ENCODE assay signal across 10 cellular contexts in genomic region chr6:14997507-14997906, GRCh38.
"Had no signal": no experiment of that assay in that cellular context is flagged by ENCODE, and none has a peak within 500 bp of the region (broad histone marks: within the 10 kb centered on the region; RNA-seq: fewer than 3 reads in every experiment).

No MANE protein-coding gene starts in this region.

- FAIRE-seq: H54, HTR-8/SVneo had no signal

- H3K4me2 ChIP-seq: KMS-11 had no signal

- H3K4me3 Mint-ChIP-seq: H9 had no signal

- DNase-seq: GM23248, GOT3, H9, HCEC 1CT, IMR-90, Karpas-422, KBM-7 had no signal

- H3K4me3 ChIP-seq: GM23248 had no signal

- H3K27ac ChIP-seq: GM23248, KMS-11 had no signal

- H2AFZ ChIP-seq: GM23248 had no signal

- H3K9me3 Mint-ChIP-seq: H9 had no signal

- H3K9ac ChIP-seq: GM23248, KMS-11 had no signal
